Comparison of ENCODE assay signal across 7 cellular contexts in the genomic region with DNA sequence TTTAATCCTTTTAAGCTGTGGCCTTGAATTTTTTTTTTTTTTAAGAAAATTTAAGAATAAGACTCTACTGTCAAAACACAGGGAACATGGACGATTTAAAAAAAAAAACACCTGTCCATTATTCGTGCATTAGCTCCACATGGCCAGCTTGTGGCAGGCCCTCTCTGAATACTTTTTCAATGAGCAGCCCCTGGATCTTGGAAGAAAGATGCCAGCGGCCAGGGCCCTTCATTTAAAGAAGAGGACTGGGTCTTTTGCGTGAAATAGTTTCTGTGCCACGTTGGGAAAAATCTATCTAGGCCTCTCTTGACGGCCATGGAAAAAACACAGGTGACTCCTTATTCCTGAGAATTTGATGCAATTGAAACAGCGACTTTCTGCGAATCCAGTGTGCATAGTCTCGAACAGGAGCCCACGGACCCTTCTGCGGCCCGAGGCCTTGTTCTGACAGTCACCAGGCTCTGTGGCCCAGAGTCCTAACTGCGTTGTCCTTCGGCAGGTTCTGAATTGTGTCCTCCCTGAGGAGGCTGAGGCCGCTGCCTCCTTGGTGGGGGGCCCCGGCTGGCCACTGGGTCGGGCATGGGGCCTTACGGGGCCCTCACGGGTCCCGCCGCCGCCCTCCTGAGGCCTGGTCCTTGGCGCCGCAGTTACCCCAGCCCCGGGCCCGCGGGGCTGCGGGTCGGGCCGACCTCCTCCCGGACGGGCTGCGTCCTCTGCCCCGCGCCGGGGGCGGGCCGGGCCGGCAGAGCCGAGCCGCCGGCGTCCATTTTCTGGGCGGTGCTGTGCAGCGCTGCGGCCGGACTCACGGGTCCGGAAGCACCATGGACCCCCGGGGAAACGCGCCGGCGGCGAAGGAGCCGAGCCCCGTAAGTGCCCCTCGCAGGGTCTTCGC. TPM values are rescaled to one million over a fixed set of nuclear protein-coding genes. Genes with fewer than 3 reads are reported as not detected.
A peak's percentile ranks its signal among the peaks of the same experiment; 100 is the strongest.
DNase-seq lines count a peak whose midpoint lies in the region; ATAC-seq and TF ChIP-seq lines count a peak whose summit lies in the region.

No MANE protein-coding gene starts in this region.

- peak overlapping the region; percentile 89 for H3K4me2 ChIP-seq in GM23248 (ENCODE audit: unreplicated experiment)
- peak overlapping the region; percentile 97 for H3K4me2 ChIP-seq in MM.1S (ENCODE audit: low read depth, low read length)

- H3K27me3 ChIP-seq in GM23248 (replicated peaks; ENCODE audit: insufficient read depth) (no peaks in the 10 kb centered on the region), MM.1S (replicated peaks; ENCODE audit: insufficient read depth, low read length) (no peaks in the 10 kb centered on the region), aorta (ENCODE audit: control insufficient read depth in 1 of 2, insufficient read depth in 2 of 2, low read length in 1 of 2) (no peaks in the 10 kb centered on the region)

- H3K36me3 ChIP-seq in GM23248 (ENCODE audit: low read depth): peaks cover 33% of the 10 kb centered on the region
- peaks cover 18% of the 10 kb centered on the region for H3K36me3 ChIP-seq in MM.1S (replicated peaks; ENCODE audit: insufficient read depth, low read length)
- peaks cover 2% of the 10 kb centered on the region in 2 donors for H3K36me3 ChIP-seq in aorta (ENCODE audit: control insufficient read depth in 1 of 2, insufficient read depth in 2 of 2, low read length in 1 of 2)

- H3K36me3 Mint-ChIP-seq in activated T-cell treated with anti-CD3 and anti-CD28 coated beads, Interleukin-2, amount 50 U/mL, for 72 hours (ENCODE audit: insufficient read depth in 2 of 2): peaks cover 22 to 25% of the 10 kb centered on the region in 2 donors
- peaks cover 14% of the 10 kb centered on the region for H3K36me3 Mint-ChIP-seq in neural crest cell (ENCODE audit: low read depth)

- WGBS in GM23248 (ENCODE audit: low coverage in 1 of 2, low lambda C conversion rate in 2 of 2, missing lambda C conversion rate in 2 of 2), 2 experiments: 17 to 24% methylated on average over 31 to 45 of the region's 59 CpGs
- 3 to 4% methylated on average over 47 to 59 of the region's 59 CpGs for WGBS in aorta, 2 donors

- peak overlapping the region; percentile 38 for H3K27ac Mint-ChIP-seq in activated T-cell treated with anti-CD3 and anti-CD28 coated beads, Interleukin-2, amount 50 U/mL, for 72 hours
- no peak overlapping the region for H3K27ac Mint-ChIP-seq in neural crest cell (ENCODE audit: unreplicated experiment)

- peaks cover 0 to 5% of the 10 kb centered on the region in 2 donors for H3K9me3 Mint-ChIP-seq in activated T-cell treated with anti-CD3 and anti-CD28 coated beads, Interleukin-2, amount 50 U/mL, for 72 hours
- H3K9me3 Mint-ChIP-seq in neural crest cell: peaks cover 3% of the 10 kb centered on the region

- H3K9me3 ChIP-seq in GM23248 (ENCODE audit: low read depth) (no peaks in the 10 kb centered on the region), MM.1S (replicated peaks; ENCODE audit: insufficient read depth, low read length) (no peaks in the 10 kb centered on the region), aorta (ENCODE audit: control insufficient read depth, low read length) (no peaks in the 10 kb centered on the region)

- H3K9me2 ChIP-seq in GM23248 (ENCODE audit: insufficient read depth): no peaks in the 10 kb centered on the region
- H3K9me2 ChIP-seq in MM.1S (replicated peaks; ENCODE audit: insufficient read depth, low read length): no peaks in the 10 kb centered on the region

- H3K4me1 ChIP-seq in GM23248 (ENCODE audit: insufficient read depth): peaks cover 65% of the 10 kb centered on the region
- H3K4me1 ChIP-seq in MM.1S (ENCODE audit: low read length): peaks cover 67% of the 10 kb centered on the region
- H3K4me1 ChIP-seq in aorta (ENCODE audit: control insufficient read depth in 1 of 2, insufficient read depth in 2 of 2, low read length in 2 of 2): peaks cover 0 to 6% of the 10 kb centered on the region in 2 donors

- TF ChIP-seq CTCF in GM13976 (IDR thresholded peaks at IDR 0.05; ENCODE audit: borderline replicate concordance, control extremely low read depth, extremely low read depth, insufficient read depth, missing control alignments) (no peak), MM.1S (IDR thresholded peaks at IDR 0.05; ENCODE audit: low read length) (no peak), fibroblast of mammary gland (conservative IDR thresholded peaks at IDR 0.05; ENCODE audit: control insufficient read depth, insufficient read depth, low read depth, low read length) (no peak), neural crest cell (conservative IDR thresholded peaks at IDR 0.05) (no peak)

- peaks cover 46% of the 10 kb centered on the region for H3K4me1 Mint-ChIP-seq in activated T-cell treated with anti-CD3 and anti-CD28 coated beads, Interleukin-2, amount 50 U/mL, for 72 hours (ENCODE audit: low read depth)
- peaks cover 4% of the 10 kb centered on the region for H3K4me1 Mint-ChIP-seq in neural crest cell

- in situ Hi-C loops in GM13976 (cut with MboI; ENCODE audit: low sequenced_read_pairs, unreplicated experiment): no loop called here
- in situ Hi-C loops in GM23248 (cut with MboI): no loop called here

- peak overlapping the region; percentile 73 to 77 for H3K4me3 Mint-ChIP-seq in activated T-cell treated with anti-CD3 and anti-CD28 coated beads, Interleukin-2, amount 50 U/mL, for 72 hours
- peak overlapping the region; percentile 84 for H3K4me3 Mint-ChIP-seq in neural crest cell

- no peaks in the 10 kb centered on the region for H3K27me3 Mint-ChIP-seq in activated T-cell treated with anti-CD3 and anti-CD28 coated beads, Interleukin-2, amount 50 U/mL, for 72 hours (ENCODE audit: low read depth)
- no peaks in the 10 kb centered on the region for H3K27me3 Mint-ChIP-seq in neural crest cell (ENCODE audit: low read depth)

- H2AFZ ChIP-seq in GM23248: peak overlapping the region; percentile 50
- H2AFZ ChIP-seq in MM.1S (ENCODE audit: low read length): no peak overlapping the region

- intact Hi-C loops in aorta (cut with DNase I): loop anchor here in 1 of 2 donors (1.0 to 5.0 kb wide), 3 partner anchors 34 to 50 kb away; a partner anchor contains a TSS

- DNase-seq in GM13976 (ENCODE audit: low spot score) (peak; percentile 79), GM23248 (peak; percentile 73), MM.1S (peak; percentile 44), fibroblast of mammary gland (ENCODE audit: low read depth) (no peak), neural crest cell (ENCODE audit: low read depth, low spot score) (peak; percentile 27), aorta (peak; percentile 68 to 86)
- peak; percentile 63 to 76 for DNase-seq in activated T-cell treated with anti-CD3 and anti-CD28 coated beads, Interleukin-2, amount 50 U/mL, for 72 hours

- H4K20me1 ChIP-seq in GM23248 (ENCODE audit: insufficient read depth) (no peaks in the 10 kb centered on the region), MM.1S (ENCODE audit: insufficient read depth, low read length) (no peaks in the 10 kb centered on the region)

- H3K4me3 ChIP-seq in GM23248: peak overlapping the region; percentile 88
- H3K4me3 ChIP-seq in MM.1S (ENCODE audit: low read length): peak overlapping the region; percentile 81
- peak overlapping the region; percentile 74 for H3K4me3 ChIP-seq in fibroblast of mammary gland (ENCODE audit: control insufficient read depth, low read depth, low read length)
- H3K4me3 ChIP-seq in aorta (ENCODE audit: low read length in 2 of 2): peak overlapping the region; percentile 92 to 96

- H3K27ac ChIP-seq in GM23248 (peak overlapping the region; percentile 92), MM.1S (ENCODE audit: low read length) (peak overlapping the region; percentile 98), aorta (ENCODE audit: low read depth in 1 of 2, low read length in 2 of 2) (peak overlapping the region; percentile 88 to 97)

- H3K9ac ChIP-seq in GM23248: peak overlapping the region; percentile 93
- peak overlapping the region; percentile 100 for H3K9ac ChIP-seq in MM.1S (ENCODE audit: low read length)

- ATAC-seq in activated T-cell treated with anti-CD3 and anti-CD28 coated beads, Interleukin-2, amount 50 U/mL, for 72 hours (replicated peaks in 1 of 2): peak; percentile 89 to 91
- ATAC-seq in aorta (ENCODE audit: low FRiP score): peak; percentile 83

- H3K79me2 ChIP-seq in GM23248 (ENCODE audit: insufficient read depth) (peaks cover 70% of the 10 kb centered on the region), MM.1S (ENCODE audit: low read length) (peaks cover 97% of the 10 kb centered on the region)

- H3F3A ChIP-seq in GM23248 (ENCODE audit: insufficient read depth) (peaks cover 71% of the 10 kb centered on the region), MM.1S (ENCODE audit: insufficient read depth, low read length) (peaks cover 93% of the 10 kb centered on the region)

RNA-seq across cellular contexts. Expression of a gene that starts 33.5 kb away (rescaled TPM):
- total RNA-seq in GM23248 (2014; rRNA removed; shearing (Covaris generic)): 159 and 175 TPM in 2 replicates
- polyA plus RNA-seq in GM23248 (2016; fragmentation: Nextera tagmentation; extraction: Ambion mirVana) (107 and 112 TPM in 2 replicates), aorta (10 to 100 TPM; 21.2 to 35.8 TPM)
- 10 to 100 TPM; 50.7 to 82.9 TPM for total RNA-seq in activated T-cell treated with anti-CD3 and anti-CD28 coated beads, Interleukin-2, amount 50 U/mL, for 72 hours
- total RNA-seq in neural crest cell (27.9 and 28.1 TPM in 2 replicates), aorta (100 to 1,000 TPM; 132 to 139 TPM)
